In genomic region chr7:116820149-116820548, GRCh38 we compare ENCODE assay signal across 27 cellular contexts.
"Had no signal": no experiment of that assay in that cellular context is flagged by ENCODE, and none has a peak within 500 bp of the region (broad histone marks: within the 10 kb centered on the region; RNA-seq: fewer than 3 reads in every experiment).

No MANE protein-coding gene starts in this region.

- H3K4me3 Mint-ChIP-seq: naive B cell; naive thymus-derived CD8-positive, alpha-beta T cell; natural killer cell treated with Interleukin-12 subunit alpha and Interleukin-12 subunit beta and Interleukin-15 and Interleukin-18, amount 100 ng/mL, for 72 hours; stimulated activated effector memory CD8-positive, alpha-beta T cell treated with anti-CD3 and anti-CD28 coated beads, Interleukin-12 subunit alpha, Interleukin-12 subunit beta, amount 100 ng/mL, for 72 hours; stimulated activated naive B cell treated with anti-CD40 and anti-IgM and Interleukin-4, amounts not matched to agents 10 μg/mL and 1 μg/mL and 100 μg/mL, for 72 hours; stimulated activated naive CD8-positive, alpha-beta T cell treated with anti-CD3 and anti-CD28 coated beads, Interleukin-15, Interleukin-2, amounts not matched to agents 100 ng/mL and 50 ng/mL, for 24 hours had no signal

- H3K9me3 ChIP-seq: neutrophil, pancreas, prostate gland, right lobe of liver, sigmoid colon, stomach, thoracic aorta, thyroid gland, tibial nerve, upper lobe of left lung, vagina had no signal

- DNase-seq: naive B cell; naive thymus-derived CD8-positive, alpha-beta T cell; nucleus accumbens; pancreas; right cardiac atrium; right lobe of liver; sigmoid colon; small intestine; stimulated activated CD4-positive, alpha-beta T cell treated with anti-CD3 and anti-CD28 coated beads, Interleukin-15, amount 100 ng/mL, for 24 hours; stimulated activated CD4-positive, alpha-beta T cell treated with anti-CD3 and anti-CD28 coated beads, Interleukin-2, amount 100 ng/mL, for 24 hours; stimulated activated CD4-positive, alpha-beta T cell treated with anti-CD3 and anti-CD28 coated beads, Interleukin-2, amount 100 ng/mL, for 48 hours; stimulated activated CD4-positive, alpha-beta T cell treated with anti-CD3 and anti-CD28 coated beads, Interleukin-4, amount 100 ng/mL, for 24 hours; stimulated activated naive B cell treated with anti-CD40 and anti-IgM and Interleukin-4, amounts not matched to agents 10 μg/mL and 1 μg/mL and 100 μg/mL, for 72 hours; stimulated activated naive CD4-positive, alpha-beta T cell treated with Interleukin-2 at 50 U/mL for 16 hours; stomach; thyroid gland; trophoblast cell; upper lobe of left lung had no signal

- H3K9me3 Mint-ChIP-seq: natural killer cell treated with Interleukin-12 subunit alpha and Interleukin-12 subunit beta and Interleukin-15 and Interleukin-18, amount 100 ng/mL, for 72 hours had no signal

- H3K4me1 Mint-ChIP-seq: naive thymus-derived CD8-positive, alpha-beta T cell; stimulated activated effector memory CD8-positive, alpha-beta T cell treated with anti-CD3 and anti-CD28 coated beads, Interleukin-12 subunit alpha, Interleukin-12 subunit beta, amount 100 ng/mL, for 72 hours had no signal

- FAIRE-seq: pancreas, small intestine, urothelium cell line had no signal

- ATAC-seq: naive thymus-derived CD8-positive, alpha-beta T cell; natural killer cell treated with Interleukin-12 subunit alpha and Interleukin-12 subunit beta and Interleukin-15 and Interleukin-18, amount 100 ng/mL, for 72 hours; pancreas; right cardiac atrium; right lobe of liver; stimulated activated effector memory CD8-positive, alpha-beta T cell treated with anti-CD3 and anti-CD28 coated beads, Interleukin-12 subunit alpha, Interleukin-12 subunit beta, amount 100 ng/mL, for 72 hours; stimulated activated naive B cell treated with anti-CD40 and anti-IgM and Interleukin-4, amounts not matched to agents 10 μg/mL and 1 μg/mL and 100 μg/mL, for 72 hours had no signal

- H3K4me3 ChIP-seq: pancreas, prostate gland, right lobe of liver, sigmoid colon, stomach, thoracic aorta, thyroid gland, tibial nerve, upper lobe of left lung, vagina had no signal

- H3K27ac ChIP-seq: neutrophil, pancreas, prostate gland, right lobe of liver, sigmoid colon, stomach, thoracic aorta, thyroid gland, tibial nerve, upper lobe of left lung, vagina had no signal

- H3K4me1 ChIP-seq: pancreas, prostate gland, sigmoid colon, stomach, thyroid gland, tibial nerve, upper lobe of left lung, vagina had no signal

- H3K36me3 Mint-ChIP-seq: naive B cell; stimulated activated effector memory CD8-positive, alpha-beta T cell treated with anti-CD3 and anti-CD28 coated beads, Interleukin-12 subunit alpha, Interleukin-12 subunit beta, amount 100 ng/mL, for 72 hours; stimulated activated naive B cell treated with anti-CD40 and anti-IgM and Interleukin-4, amounts not matched to agents 10 μg/mL and 1 μg/mL and 100 μg/mL, for 72 hours had no signal

- H3K36me3 ChIP-seq: neutrophil, pancreas, prostate gland, right lobe of liver, sigmoid colon, stomach, thoracic aorta, thyroid gland, tibial nerve, upper lobe of left lung, vagina had no signal

- H3K27ac Mint-ChIP-seq: naive B cell; naive thymus-derived CD8-positive, alpha-beta T cell; natural killer cell treated with Interleukin-12 subunit alpha and Interleukin-12 subunit beta and Interleukin-15 and Interleukin-18, amount 100 ng/mL, for 72 hours; stimulated activated effector memory CD8-positive, alpha-beta T cell treated with anti-CD3 and anti-CD28 coated beads, Interleukin-12 subunit alpha, Interleukin-12 subunit beta, amount 100 ng/mL, for 72 hours; stimulated activated naive B cell treated with anti-CD40 and anti-IgM and Interleukin-4, amounts not matched to agents 10 μg/mL and 1 μg/mL and 100 μg/mL, for 72 hours; stimulated activated naive CD8-positive, alpha-beta T cell treated with anti-CD3 and anti-CD28 coated beads, Interleukin-15, Interleukin-2, amounts not matched to agents 100 ng/mL and 50 ng/mL, for 24 hours had no signal

- H3K27me3 ChIP-seq: neutrophil, pancreas, right lobe of liver, sigmoid colon, stomach, thyroid gland, tibial nerve, upper lobe of left lung, vagina had no signal
